Comparison of ENCODE assay signal across 1 cellular context in the genomic region with DNA sequence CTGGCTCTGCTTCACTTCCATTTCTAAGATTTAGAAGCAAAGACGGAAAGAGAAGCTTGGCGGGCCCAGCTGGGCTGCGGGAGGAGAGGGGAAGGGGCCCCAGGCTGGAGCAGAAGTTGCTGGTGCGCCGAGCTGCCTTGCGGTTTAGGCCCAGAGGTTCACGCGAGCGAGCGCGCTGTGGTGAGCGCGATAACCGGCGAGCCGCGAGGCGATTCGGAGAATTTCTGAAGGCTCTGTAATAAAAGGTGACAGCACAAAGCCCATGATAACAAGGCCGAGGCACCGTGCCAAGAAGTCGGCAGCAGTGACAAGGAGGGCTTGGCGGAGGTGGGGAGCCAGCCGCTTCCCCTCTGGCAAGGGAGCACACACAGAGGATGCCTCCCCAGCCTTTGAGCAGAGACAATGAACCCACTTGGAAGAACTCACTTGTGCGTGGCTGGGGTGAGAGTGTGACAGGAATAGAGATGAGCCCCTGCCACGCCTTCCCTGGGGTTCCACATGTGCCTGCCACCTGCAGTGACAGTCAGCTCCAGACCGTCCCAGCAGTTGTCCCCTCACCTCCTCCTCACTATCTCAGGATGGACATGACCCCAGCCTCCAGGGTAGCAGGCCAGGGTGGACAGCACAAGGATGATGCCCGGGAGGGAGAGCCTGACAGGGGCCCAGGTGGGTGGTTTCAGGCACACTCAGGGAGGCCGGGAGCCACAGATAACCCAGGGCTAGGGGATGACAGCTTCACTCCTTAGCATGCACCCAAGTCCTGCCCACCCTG.
TF ChIP-seq lines count a peak whose summit lies in the region.

No MANE protein-coding gene starts in this region.

TF ChIP-seq in HEK293, 187 proteins besides CTCF, POLR2A, EP300 and RAD21 (continued from another document):
- TF ChIP-seq ZNF660 (tag by site-specific recombination; IDR thresholded peaks at IDR 0.05) (no peak), ZNF10 (tag by site-specific recombination; IDR thresholded peaks at IDR 0.05) (no peak)
- TF ChIP-seq, protein P1, sequence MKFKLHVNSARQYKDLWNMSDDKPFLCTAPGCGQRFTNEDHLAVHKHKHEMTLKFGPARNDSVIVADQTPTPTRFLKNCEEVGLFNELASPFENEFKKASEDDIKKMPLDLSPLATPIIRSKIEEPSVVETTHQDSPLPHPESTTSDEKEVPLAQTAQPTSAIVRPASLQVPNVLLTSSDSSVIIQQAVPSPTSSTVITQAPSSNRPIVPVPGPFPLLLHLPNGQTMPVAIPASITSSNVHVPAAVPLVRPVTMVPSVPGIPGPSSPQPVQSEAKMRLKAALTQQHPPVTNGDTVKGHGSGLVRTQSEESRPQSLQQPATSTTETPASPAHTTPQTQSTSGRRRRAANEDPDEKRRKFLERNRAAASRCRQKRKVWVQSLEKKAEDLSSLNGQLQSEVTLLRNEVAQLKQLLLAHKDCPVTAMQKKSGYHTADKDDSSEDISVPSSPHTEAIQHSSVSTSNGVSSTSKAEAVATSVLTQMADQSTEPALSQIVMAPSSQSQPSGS (tag by site-specific recombination; IDR thresholded peaks at IDR 0.05; ENCODE audit: low read depth), result no peak
